Comparison of ENCODE assay signal across 29 cellular contexts in the genomic region with DNA sequence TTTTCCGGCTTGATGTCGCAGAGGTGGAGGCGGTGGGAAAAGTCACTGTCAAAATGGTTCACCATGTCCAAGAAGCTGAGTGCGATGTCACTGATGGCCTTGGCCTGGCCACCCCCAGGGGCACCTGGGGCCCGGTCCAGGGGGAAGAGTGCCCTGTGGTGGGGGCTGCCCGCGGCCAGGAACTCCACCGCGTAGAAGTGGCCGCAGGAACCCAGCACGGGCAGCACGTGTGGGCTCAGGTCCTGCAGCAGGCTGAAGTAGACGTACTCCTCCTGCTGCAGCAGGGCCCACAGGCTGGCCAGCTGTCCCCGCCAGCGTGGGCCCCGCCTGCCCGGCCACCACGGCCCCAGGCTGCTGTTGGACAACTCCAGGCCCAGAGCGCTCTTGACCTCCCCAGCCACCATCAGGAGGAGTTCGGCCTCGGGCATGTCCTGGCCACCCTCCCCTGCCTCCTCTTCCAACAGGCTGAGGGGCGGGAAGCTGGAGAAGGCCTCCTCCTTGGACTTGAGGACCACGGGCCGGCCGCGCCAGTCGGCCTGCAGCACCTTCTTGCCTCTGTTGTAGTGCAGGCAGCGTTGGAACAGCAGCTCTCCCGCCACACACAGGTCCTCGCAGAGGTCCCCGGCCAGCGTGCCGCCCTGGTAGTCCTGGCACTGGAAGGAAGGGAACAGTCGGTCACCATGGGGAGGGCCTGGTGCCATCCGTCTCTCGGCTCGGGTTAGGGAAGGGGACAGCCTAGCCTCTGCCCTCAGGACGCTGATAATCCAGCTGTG. TPM values are rescaled to one million over a fixed set of nuclear protein-coding genes. Genes with fewer than 3 reads are reported as not detected.
"Had no signal": no experiment of that assay in that cellular context is flagged by ENCODE, and none has a peak within 500 bp of the region (broad histone marks: within the 10 kb centered on the region; RNA-seq: fewer than 3 reads in every experiment).

No MANE protein-coding gene starts in this region.

- H3K27ac Mint-ChIP-seq: activated CD8-positive, alpha-beta memory T cell treated with anti-CD3 and anti-CD28 coated beads, Interleukin-2, amount 10 ng/mL, durations not matched to agents 7 days and 5 days; activated CD8-positive, alpha-beta T cell treated with anti-CD3 and anti-CD28 coated beads, Interleukin-2, amount 10 ng/mL, durations not matched to agents 7 days and 5 days; activated naive CD8-positive, alpha-beta T cell treated with anti-CD3 and anti-CD28 coated beads for 36 hours; activated T-helper 2 cell treated with anti-CD3 and anti-CD28 coated beads, Interferon-gamma antibody, Interleukin-2, Interleukin-4, amounts not matched to agents 10 μg/mL and 5 μg/mL and 100 μg/mL, durations not matched to agents 14 hours and 24 hours and 36 hours; T-helper 17 cell had no signal

- H3K27me3 Mint-ChIP-seq: activated naive CD8-positive, alpha-beta T cell treated with anti-CD3 and anti-CD28 coated beads for 36 hours; brain had no signal

- H3K4me1 ChIP-seq: adrenal gland, ascending aorta, gastroesophageal sphincter, tibial nerve had no signal

- H3K4me3 Mint-ChIP-seq: activated CD8-positive, alpha-beta memory T cell treated with anti-CD3 and anti-CD28 coated beads, Interleukin-2, amount 10 ng/mL, durations not matched to agents 7 days and 5 days; activated CD8-positive, alpha-beta T cell treated with anti-CD3 and anti-CD28 coated beads, Interleukin-2, amount 10 ng/mL, durations not matched to agents 7 days and 5 days; activated naive CD8-positive, alpha-beta T cell treated with anti-CD3 and anti-CD28 coated beads for 36 hours; brain; naive thymus-derived CD8-positive, alpha-beta T cell; neural crest cell; T-helper 17 cell had no signal

- H3K9me3 ChIP-seq: adrenal gland, ascending aorta, gastroesophageal sphincter, tibial nerve had no signal

- H3K36me3 ChIP-seq: adrenal gland, ascending aorta, cardiac muscle cell, gastroesophageal sphincter, tibial nerve, WERI-Rb-1 had no signal

- H3K27ac ChIP-seq: adrenal gland, ascending aorta, cardiac muscle cell, gastroesophageal sphincter, hepatocyte, skin epidermis, tibial nerve, WERI-Rb-1 had no signal

- H3K4me1 Mint-ChIP-seq: activated CD8-positive, alpha-beta memory T cell treated with anti-CD3 and anti-CD28 coated beads, Interleukin-2, amount 10 ng/mL, durations not matched to agents 7 days and 5 days; neural crest cell had no signal

- H2AFZ ChIP-seq: hepatocyte had no signal

- H3K27me3 ChIP-seq: ascending aorta, cardiac muscle cell, hepatocyte had no signal

- ATAC-seq: activated CD8-positive, alpha-beta memory T cell treated with anti-CD3 and anti-CD28 coated beads, Interleukin-2, amount 10 ng/mL, durations not matched to agents 7 days and 5 days; activated CD8-positive, alpha-beta T cell treated with anti-CD3 and anti-CD28 coated beads, Interleukin-2, amount 10 ng/mL, durations not matched to agents 7 days and 5 days; gastroesophageal sphincter; naive thymus-derived CD8-positive, alpha-beta T cell; sciatic nerve; SK-N-SH treated with all-trans-retinoic acid at 6 μM for 48 hours; T-helper 17 cell had no signal

- DNase-seq: activated CD4-positive, alpha-beta T cell treated with anti-CD3 and anti-CD28 coated beads, Interleukin-2, amount 50 U/mL, for 1 hour; activated CD4-positive, CD25-positive, alpha-beta regulatory T cell treated with anti-CD3 and anti-CD28 coated beads, Interleukin-2, amount 50 U/mL, for 72 hours; activated CD8-positive, alpha-beta memory T cell treated with anti-CD3 and anti-CD28 coated beads, Interleukin-2, amount 10 ng/mL, durations not matched to agents 7 days and 5 days; activated CD8-positive, alpha-beta T cell treated with anti-CD3 and anti-CD28 coated beads, Interleukin-2, amount 10 ng/mL, durations not matched to agents 7 days and 5 days; activated naive CD4-positive, alpha-beta T cell treated with Interleukin-2 at 50 U/mL for 16 hours; activated naive CD8-positive, alpha-beta T cell treated with anti-CD3 and anti-CD28 coated beads for 36 hours; cortex of kidney; islet precursor cell; naive thymus-derived CD8-positive, alpha-beta T cell; stimulated activated CD4-positive, alpha-beta T cell treated with anti-CD3 and anti-CD28 coated beads, Interleukin-12 subunit alpha, Interleukin-12 subunit beta, amount 100 ng/mL, for 4 hours; stimulated activated CD4-positive, alpha-beta T cell treated with anti-CD3 and anti-CD28 coated beads, Interleukin-4, amount 100 ng/mL, for 1 hour; T-helper 17 cell; T1000; WERI-Rb-1 had no signal

- H3K9me3 Mint-ChIP-seq: activated naive CD8-positive, alpha-beta T cell treated with anti-CD3 and anti-CD28 coated beads for 36 hours; activated T-helper 2 cell treated with anti-CD3 and anti-CD28 coated beads, Interferon-gamma antibody, Interleukin-2, Interleukin-4, amounts not matched to agents 10 μg/mL and 5 μg/mL and 100 μg/mL, durations not matched to agents 14 hours and 24 hours and 36 hours; brain; naive thymus-derived CD8-positive, alpha-beta T cell; neural crest cell had no signal

- H3K36me3 Mint-ChIP-seq: activated CD8-positive, alpha-beta memory T cell treated with anti-CD3 and anti-CD28 coated beads, Interleukin-2, amount 10 ng/mL, durations not matched to agents 7 days and 5 days; activated naive CD8-positive, alpha-beta T cell treated with anti-CD3 and anti-CD28 coated beads for 36 hours; brain; naive thymus-derived CD8-positive, alpha-beta T cell had no signal

- H3K4me3 ChIP-seq: adrenal gland, ascending aorta, cardiac muscle cell, gastroesophageal sphincter, hepatocyte, skin epidermis, tibial nerve had no signal

RNA-seq across cellular contexts. Expression of gene DIPK1C, which starts 10.3 kb away (rescaled TPM):
- total RNA-seq: activated CD8-positive, alpha-beta memory T cell treated with anti-CD3 and anti-CD28 coated beads, Interleukin-2, amount 10 ng/mL, durations not matched to agents 7 days and 5 days; activated CD8-positive, alpha-beta T cell treated with anti-CD3 and anti-CD28 coated beads, Interleukin-2, amount 10 ng/mL, durations not matched to agents 7 days and 5 days; activated naive CD8-positive, alpha-beta T cell treated with anti-CD3 and anti-CD28 coated beads for 36 hours; activated T-helper 2 cell treated with anti-CD3 and anti-CD28 coated beads, Interferon-gamma antibody, Interleukin-2, Interleukin-4, amounts not matched to agents 10 μg/mL and 5 μg/mL and 100 μg/mL, durations not matched to agents 14 hours and 24 hours and 36 hours; ascending aorta; cardiac muscle cell; endothelial cell of umbilical vein; fibroblast of lung; fibroblast of villous mesenchyme; neural crest cell; T-helper 17 cell had no signal
- polyA plus RNA-seq: cardiac muscle cell, endothelial cell of umbilical vein, fibroblast of lung had no signal
